ENCODE assay signal across 22 cellular contexts in genomic region chr5:53399921-53400697, GRCh38.
DNase-seq lines count a peak whose midpoint lies in the region; ATAC-seq and TF ChIP-seq lines count a peak whose summit lies in the region.
"Had no signal": no experiment of that assay in that cellular context is flagged by ENCODE, and none has a peak within 500 bp of the region (broad histone marks: within the 10 kb centered on the region; RNA-seq: fewer than 3 reads in every experiment).

No MANE protein-coding gene starts in this region.

- H3K27me3 ChIP-seq in brain microvascular endothelial cell (replicated peaks): no peaks in the 10 kb centered on the region
- H3K27me3 ChIP-seq: BE2C had no signal

- no peak overlapping the region for H3K27ac ChIP-seq in brain microvascular endothelial cell
- H3K27ac ChIP-seq in substantia nigra (ENCODE audit: low read depth, low read length, poor library complexity, severe bottlenecking): no peak overlapping the region
- H3K27ac ChIP-seq: KMS-11, PC-9, RWPE1 had no signal

- DNase-seq in GM03348 (ENCODE audit: low spot score) (peak; percentile 29), brain microvascular endothelial cell (peak; percentile 35), foreskin fibroblast (peak; percentile 50 to 70), substantia nigra (lab: John Stamatoyannopoulos, UW) (no peak)
- DNase-seq in activated CD4-positive, alpha-beta T cell treated with anti-CD3 and anti-CD28 coated beads, Interleukin-2, amount 50 U/mL, for 4 hours: no peak
- DNase-seq: BE2C; Caco-2; CD4-positive, CD25-positive, alpha-beta regulatory T cell; EL; GOT3; MV-4-11; NCI-H187; NCI-H226; NCI-H524 treated with DMSO at 0.1 percent for 48 hours; PC-9; SIG-M5 had no signal

- no peaks in the 10 kb centered on the region for H3K36me3 ChIP-seq in brain microvascular endothelial cell (replicated peaks)
- H3K36me3 ChIP-seq: BE2C had no signal

- in situ Hi-C loops in brain microvascular endothelial cell (cut with HindIII; ENCODE audit: low pct_ligation_motif_present, low sequenced_read_pairs): no loop called here

- TF ChIP-seq CTCF in brain microvascular endothelial cell (IDR thresholded peaks at IDR 0.05; ENCODE audit: low read depth, low read length, missing control alignments) (no peak), foreskin fibroblast (IDR thresholded peaks at IDR 0.05; ENCODE audit: low read depth, low read length) (no peak)

- H3K4me3 ChIP-seq in brain microvascular endothelial cell (ENCODE audit: low read depth, low read length) (no peak overlapping the region), foreskin fibroblast (ENCODE audit: low read depth in 1 of 2, low read length in 2 of 2) (no peak overlapping the region)
- H3K4me3 ChIP-seq: PC-9 had no signal

- no peak for ATAC-seq in HG02840 (IDR thresholded peaks at IDR 0.05; ENCODE audit: low FRiP score, unreplicated experiment)
- no peak for ATAC-seq in HG03135 (IDR thresholded peaks at IDR 0.05; ENCODE audit: unreplicated experiment)
- ATAC-seq: HepG2, SK-N-SH treated with all-trans-retinoic acid at 6 μM for 48 hours had no signal

Comparison
In these comparisons a context has a peak if more than half of its experiments do, and no peak if none do; other contexts are left out.
1. DNase-seq: peak in GM03348 (single experiment), brain microvascular endothelial cell (single experiment) and foreskin fibroblast (2 of 2); none in activated CD4-positive, alpha-beta T cell treated with anti-CD3 and anti-CD28 coated beads, Interleukin-2, amount 50 U/mL, for 4 hours (0 of 2) and substantia nigra (0 of 49).